ENCODE assay signal across 19 cellular contexts in genomic region chr4:133316874-133317273, GRCh38.
DNase-seq lines count a peak whose midpoint lies in the region; TF ChIP-seq lines count a peak whose summit lies in the region.
"Had no signal": no experiment of that assay in that cellular context is flagged by ENCODE, and none has a peak within 500 bp of the region (broad histone marks: within the 10 kb centered on the region; RNA-seq: fewer than 3 reads in every experiment).

No MANE protein-coding gene starts in this region.

- in situ Hi-C loops in astrocyte of the spinal cord (cut with HindIII; ENCODE audit: low sequenced_read_pairs) = no loop called here

- H3K27me3 ChIP-seq in effector memory CD4-positive, alpha-beta T cell (replicated peaks; ENCODE audit: control insufficient read depth, insufficient read depth, low read length, poor library complexity, severe bottlenecking) = no peaks in the 10 kb centered on the region

- H3K36me3 ChIP-seq in effector memory CD4-positive, alpha-beta T cell (ENCODE audit: control insufficient read depth, insufficient read depth, low read length) = no peaks in the 10 kb centered on the region

- no peaks in the 10 kb centered on the region for H3K9me3 ChIP-seq in effector memory CD4-positive, alpha-beta T cell (ENCODE audit: control insufficient read depth, low read length)

- DNase-seq in A172 (ENCODE audit: low spot score) (peak; percentile 58), HCEC 1CT (peak; percentile 26), astrocyte of the spinal cord (ENCODE audit: low read depth, low spot score) (peak; percentile 56), iris pigment epithelial cell (ENCODE audit: low read depth) (peak; percentile 0), NCI-H1694 treated with DMSO at 0.1 percent for 48 hours (lab: John Stamatoyannopoulos, UW) (no peak), Kasumi-1 (lab: John Stamatoyannopoulos, UW) (no peak), NCI-H187 (lab: John Stamatoyannopoulos, UW) (no peak)
- DNase-seq in effector memory CD4-positive, alpha-beta T cell = no peak
- DNase-seq: activated CD4-positive, alpha-beta T cell treated with anti-CD3 and anti-CD28 coated beads for 48 hours; activated naive CD8-positive, alpha-beta T cell treated with anti-CD3 and anti-CD28 coated beads, Interleukin-2, amount 50 U/mL, for 24 hours; caudate nucleus; DMS53; kidney glomerular epithelial cell; NCI-H2081 treated with DMSO at 0.1 percent for 48 hours; NCI-H526; nephron progenitor cell; stimulated activated CD8-positive, alpha-beta memory T cell treated with anti-CD3 and anti-CD28 coated beads, Interleukin-4, amount 100 ng/mL, for 48 hours had no signal

- no peaks in the 10 kb centered on the region for H3K4me1 ChIP-seq in effector memory CD4-positive, alpha-beta T cell (ENCODE audit: control insufficient read depth, insufficient read depth, low read length, poor library complexity, severe bottlenecking)

- H3K4me3 ChIP-seq in astrocyte of the spinal cord (ENCODE audit: low read depth, low read length) = no peak overlapping the region
- H3K4me3 ChIP-seq in effector memory CD4-positive, alpha-beta T cell (ENCODE audit: insufficient read depth, low read depth, low read length, poor library complexity, severe bottlenecking) = no peak overlapping the region

- TF ChIP-seq CTCF in astrocyte of the spinal cord (IDR thresholded peaks at IDR 0.05; ENCODE audit: low read depth, low read length) = no peak

- no peak overlapping the region for H3K27ac ChIP-seq in effector memory CD4-positive, alpha-beta T cell (ENCODE audit: insufficient read depth, low read length, poor library complexity, severe bottlenecking)
- H3K27ac ChIP-seq: C4-2B, HL-60 had no signal

Comparison
In these comparisons a context has a peak if more than half of its experiments do, and no peak if none do; other contexts are left out.
1. DNase-seq: peak in A172 (single experiment), HCEC 1CT (single experiment), astrocyte of the spinal cord (single experiment) and iris pigment epithelial cell (single experiment); none in NCI-H1694 treated with DMSO at 0.1 percent for 48 hours (single experiment), Kasumi-1 (0 of 2), NCI-H187 (0 of 2) and effector memory CD4-positive, alpha-beta T cell (0 of 3).